8 cellular contexts compared by ENCODE assay signal in the genomic region with DNA sequence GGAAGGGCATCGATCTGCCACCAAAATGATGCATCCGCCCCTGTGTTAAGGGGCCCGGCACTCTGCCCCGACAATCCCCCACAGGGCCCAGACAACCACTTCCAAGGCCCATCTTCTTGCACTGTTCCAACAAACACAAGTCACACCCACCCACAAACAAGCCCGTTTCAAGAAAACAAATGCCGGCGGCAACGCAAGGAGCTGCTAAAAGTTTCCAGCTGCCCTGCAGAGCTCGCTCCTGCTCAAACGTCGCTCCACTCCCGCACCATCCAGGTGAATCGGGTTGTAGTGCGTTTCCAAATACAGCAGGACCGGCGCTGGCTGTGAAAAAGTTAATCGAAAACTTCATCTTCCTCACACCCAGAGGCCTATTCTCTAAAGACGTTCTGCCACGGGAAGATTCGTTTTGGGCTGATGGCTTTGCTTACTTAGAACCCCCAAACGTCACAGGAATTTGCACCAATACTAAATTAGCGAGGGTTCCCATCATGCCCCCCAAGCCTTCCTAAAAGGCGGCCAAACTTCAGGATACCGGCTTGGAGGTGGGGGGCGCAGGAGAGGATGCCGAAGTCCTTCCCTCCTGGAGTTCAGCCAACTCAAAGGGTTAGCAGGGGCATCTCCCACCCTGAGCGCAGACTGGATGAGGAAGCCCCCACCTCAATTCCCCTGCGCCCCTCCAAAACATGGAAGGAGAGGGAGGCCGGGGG.
DNase-seq lines count a peak whose midpoint lies in the region; TF ChIP-seq lines count a peak whose summit lies in the region.

No MANE protein-coding gene starts in this region.

- no peak overlapping the region for H4K91ac ChIP-seq in neuronal stem cell (ENCODE audit: low read depth, low read length, poor library complexity)

- H3K79me1 ChIP-seq in neuronal stem cell (ENCODE audit: low read depth, low read length) = no peaks in the 10 kb centered on the region

- DNase-seq in ELF-1 (ENCODE audit: low read depth, low spot score) (peak; percentile 50), endothelial cell (ENCODE audit: low spot score) (peak; percentile 15), neuronal stem cell (ENCODE audit: low spot score) (no peak), NCI-H446 (lab: John Stamatoyannopoulos, UW) (no peak), dermis blood vessel endothelial cell (no peak), Kasumi-1 (lab: John Stamatoyannopoulos, UW) (no peak), pons (ENCODE audit: low spot score) (no peak)
- DNase-seq in activated CD4-positive, alpha-beta T cell treated with anti-CD3 and anti-CD28 coated beads for 48 hours = peak; percentile 21

- H3K9me3 ChIP-seq in neuronal stem cell (replicated peaks in 1 of 2; ENCODE audit: control insufficient read depth in 2 of 2, insufficient read depth in 1 of 2, low read depth in 1 of 2, low read length in 2 of 2) = no peaks in the 10 kb centered on the region

- H3K27ac Mint-ChIP-seq in endothelial cell (ENCODE audit: unreplicated experiment) = peak overlapping the region; percentile 28

- no peak overlapping the region for H3K4ac ChIP-seq in neuronal stem cell (ENCODE audit: low read length)

- peak overlapping the region; percentile 98 for H3K4me2 ChIP-seq in neuronal stem cell (ENCODE audit: insufficient read depth, low read length, poor library complexity, severe bottlenecking)

- H2AK5ac ChIP-seq in neuronal stem cell (ENCODE audit: low read depth, low read length) = no peak overlapping the region

- no peak overlapping the region for H3K27ac ChIP-seq in neuronal stem cell (replicated peaks; ENCODE audit: low read length)

- no peak overlapping the region for H2BK12ac ChIP-seq in neuronal stem cell (ENCODE audit: low read length)

- no peak overlapping the region for H3K9ac ChIP-seq in neuronal stem cell (ENCODE audit: low read depth, low read length, poor library complexity)

- H2BK120ac ChIP-seq in neuronal stem cell (ENCODE audit: low read depth, low read length) = no peak overlapping the region

- H3K4me3 Mint-ChIP-seq in endothelial cell (ENCODE audit: unreplicated experiment) = peak overlapping the region; percentile 96

- H3K4me3 ChIP-seq in neuronal stem cell (ENCODE audit: low read length in 2 of 2) = no peak overlapping the region

- no peaks in the 10 kb centered on the region for H3K36me3 ChIP-seq in neuronal stem cell (replicated peaks in 1 of 2; ENCODE audit: control insufficient read depth in 2 of 2, insufficient read depth in 2 of 2, low read length in 2 of 2)

- WGBS in neuronal stem cell (ENCODE audit: extremely low coverage in 2 of 2, insufficient read length in 2 of 2, insufficient replicate concordance in 1 of 2), 2 donors = no CpG with 5 or more reads among the region's 29 CpGs

- H3K4me1 Mint-ChIP-seq in endothelial cell (ENCODE audit: unreplicated experiment) = peaks cover 50% of the 10 kb centered on the region

- peaks cover 14% of the 10 kb centered on the region for H3K27me3 Mint-ChIP-seq in endothelial cell (ENCODE audit: unreplicated experiment)

- H3K9me3 Mint-ChIP-seq in endothelial cell (ENCODE audit: unreplicated experiment) = no peaks in the 10 kb centered on the region

- no peak overlapping the region for H4K8ac ChIP-seq in neuronal stem cell (ENCODE audit: low read depth, low read length)

- no peak overlapping the region for H2BK15ac ChIP-seq in neuronal stem cell (ENCODE audit: low read length)

- H3K36me3 Mint-ChIP-seq in endothelial cell (ENCODE audit: low read depth, unreplicated experiment) = peaks cover 19% of the 10 kb centered on the region

- peaks cover 9 to 79% (median 36%) of the 10 kb centered on the region in 3 experiments for H3K27me3 ChIP-seq in neuronal stem cell (ENCODE audit: control insufficient read depth in 3 of 3, insufficient read depth in 3 of 3, low read depth in 1 of 3, low read length in 3 of 3)

- H3K23ac ChIP-seq in neuronal stem cell (ENCODE audit: low read depth, low read length, poor library complexity) = peak overlapping the region; percentile 8

- no peak overlapping the region for H3K18ac ChIP-seq in neuronal stem cell (ENCODE audit: low read length)

- H3K14ac ChIP-seq in neuronal stem cell (ENCODE audit: low read length) = no peak overlapping the region

- H2BK5ac ChIP-seq in neuronal stem cell (ENCODE audit: low read length) = no peak overlapping the region

- TF ChIP-seq CTCF in endothelial cell (IDR thresholded peaks at IDR 0.05; ENCODE audit: unreplicated experiment) = no peak

- H2AFZ ChIP-seq in neuronal stem cell (ENCODE audit: low read length) = peak overlapping the region; percentile 55

- H3K4me1 ChIP-seq in neuronal stem cell (ENCODE audit: control insufficient read depth in 2 of 2, insufficient read depth in 1 of 2, low read depth in 1 of 2, low read length in 2 of 2) = peaks cover 0 to 9% of the 10 kb centered on the region in 2 donors

Comparison
In these comparisons a context has a peak if more than half of its experiments do, and no peak if none do; other contexts are left out.
1. DNase-seq: peak in ELF-1 (single experiment), activated CD4-positive, alpha-beta T cell treated with anti-CD3 and anti-CD28 coated beads for 48 hours (single experiment) and endothelial cell (single experiment); none in neuronal stem cell (single experiment), NCI-H446 (0 of 2), dermis blood vessel endothelial cell (single experiment), Kasumi-1 (0 of 2) and pons (single experiment).